In the genomic region with DNA sequence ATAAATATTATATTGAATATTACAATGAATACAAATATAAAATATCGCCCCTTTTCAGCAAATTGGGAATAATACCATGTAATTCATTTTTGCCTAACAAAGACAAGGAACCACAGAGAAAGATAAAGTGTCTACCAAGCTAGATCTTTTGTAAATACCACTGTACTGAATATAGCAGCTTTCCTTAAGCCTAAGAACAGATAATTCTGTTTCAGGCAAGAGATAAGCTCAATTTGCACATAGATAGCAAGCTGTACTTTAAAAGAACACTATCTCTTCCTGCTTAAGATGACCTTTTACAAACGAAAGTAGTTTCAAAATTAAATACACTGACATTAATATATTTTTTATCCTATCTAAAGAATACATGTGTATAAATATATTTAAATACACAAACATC, we compare ENCODE assay signal across 2 cellular contexts. TPM values are rescaled to one million over a fixed set of nuclear protein-coding genes. Genes with fewer than 3 reads are reported as not detected.
"Had no signal": no experiment of that assay in that cellular context is flagged by ENCODE, and none has a peak within 500 bp of the region (broad histone marks: within the 10 kb centered on the region; RNA-seq: fewer than 3 reads in every experiment).

No MANE protein-coding gene starts in this region.

RNA-seq across cellular contexts. Expression of gene LRP1B, which starts 43.2 kb away (rescaled TPM):
- total RNA-seq: foreskin keratinocyte had no signal
- polyA plus RNA-seq: immature natural killer cell had no signal
